1 cellular context compared by ENCODE assay signal in the genomic region with DNA sequence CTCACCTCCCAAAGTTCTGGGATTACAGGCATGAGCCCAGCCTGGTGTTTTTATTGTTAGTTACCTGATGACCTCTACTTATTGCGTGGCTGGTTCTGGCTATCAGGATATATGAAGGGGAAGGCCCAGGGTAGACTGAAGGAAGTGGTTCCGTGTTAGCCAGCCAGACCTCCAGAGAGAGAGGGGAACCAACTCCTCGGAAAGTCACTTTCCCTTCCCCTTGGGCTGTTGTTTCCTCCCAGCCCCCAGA.
TF ChIP-seq lines count a peak whose summit lies in the region.

No MANE protein-coding gene starts in this region.

TF ChIP-seq in HepG2, 621 proteins besides CTCF, POLR2A, EP300 and RAD21:
- TF ChIP-seq ZNF782 (CRISPR knock-in tag; IDR thresholded peaks at IDR 0.05; ENCODE audit: borderline replicate concordance): no peak
- TF ChIP-seq ZNF841 (CRISPR knock-in tag; IDR thresholded peaks at IDR 0.05; ENCODE audit: borderline replicate concordance): no peak
- TF ChIP-seq, protein P1, sequence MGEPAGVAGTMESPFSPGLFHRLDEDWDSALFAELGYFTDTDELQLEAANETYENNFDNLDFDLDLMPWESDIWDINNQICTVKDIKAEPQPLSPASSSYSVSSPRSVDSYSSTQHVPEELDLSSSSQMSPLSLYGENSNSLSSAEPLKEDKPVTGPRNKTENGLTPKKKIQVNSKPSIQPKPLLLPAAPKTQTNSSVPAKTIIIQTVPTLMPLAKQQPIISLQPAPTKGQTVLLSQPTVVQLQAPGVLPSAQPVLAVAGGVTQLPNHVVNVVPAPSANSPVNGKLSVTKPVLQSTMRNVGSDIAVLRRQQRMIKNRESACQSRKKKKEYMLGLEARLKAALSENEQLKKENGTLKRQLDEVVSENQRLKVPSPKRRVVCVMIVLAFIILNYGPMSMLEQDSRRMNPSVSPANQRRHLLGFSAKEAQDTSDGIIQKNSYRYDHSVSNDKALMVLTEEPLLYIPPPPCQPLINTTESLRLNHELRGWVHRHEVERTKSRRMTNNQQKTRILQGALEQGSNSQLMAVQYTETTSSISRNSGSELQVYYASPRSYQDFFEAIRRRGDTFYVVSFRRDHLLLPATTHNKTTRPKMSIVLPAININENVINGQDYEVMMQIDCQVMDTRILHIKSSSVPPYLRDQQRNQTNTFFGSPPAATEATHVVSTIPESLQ (CRISPR knock-in tag; conservative IDR thresholded peaks at IDR 0.05): no peak
- TF ChIP-seq, protein P2, sequence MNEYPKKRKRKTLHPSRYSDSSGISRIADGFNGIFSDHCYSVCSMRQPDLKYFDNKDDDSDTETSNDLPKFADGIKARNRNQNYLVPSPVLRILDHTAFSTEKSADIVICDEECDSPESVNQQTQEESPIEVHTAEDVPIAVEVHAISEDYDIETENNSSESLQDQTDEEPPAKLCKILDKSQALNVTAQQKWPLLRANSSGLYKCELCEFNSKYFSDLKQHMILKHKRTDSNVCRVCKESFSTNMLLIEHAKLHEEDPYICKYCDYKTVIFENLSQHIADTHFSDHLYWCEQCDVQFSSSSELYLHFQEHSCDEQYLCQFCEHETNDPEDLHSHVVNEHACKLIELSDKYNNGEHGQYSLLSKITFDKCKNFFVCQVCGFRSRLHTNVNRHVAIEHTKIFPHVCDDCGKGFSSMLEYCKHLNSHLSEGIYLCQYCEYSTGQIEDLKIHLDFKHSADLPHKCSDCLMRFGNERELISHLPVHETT (CRISPR knock-in tag; conservative IDR thresholded peaks at IDR 0.05): no peak
- TF ChIP-seq ZBTB42 (CRISPR knock-in tag; IDR thresholded peaks at IDR 0.05): no peak
- TF ChIP-seq MTF2 (CRISPR knock-in tag; IDR thresholded peaks at IDR 0.05; ENCODE audit: borderline replicate concordance): no peak
- no peak for TF ChIP-seq KDM5A (IDR thresholded peaks at IDR 0.05; ENCODE audit: borderline replicate concordance, low read length)
- TF ChIP-seq, protein P3, sequence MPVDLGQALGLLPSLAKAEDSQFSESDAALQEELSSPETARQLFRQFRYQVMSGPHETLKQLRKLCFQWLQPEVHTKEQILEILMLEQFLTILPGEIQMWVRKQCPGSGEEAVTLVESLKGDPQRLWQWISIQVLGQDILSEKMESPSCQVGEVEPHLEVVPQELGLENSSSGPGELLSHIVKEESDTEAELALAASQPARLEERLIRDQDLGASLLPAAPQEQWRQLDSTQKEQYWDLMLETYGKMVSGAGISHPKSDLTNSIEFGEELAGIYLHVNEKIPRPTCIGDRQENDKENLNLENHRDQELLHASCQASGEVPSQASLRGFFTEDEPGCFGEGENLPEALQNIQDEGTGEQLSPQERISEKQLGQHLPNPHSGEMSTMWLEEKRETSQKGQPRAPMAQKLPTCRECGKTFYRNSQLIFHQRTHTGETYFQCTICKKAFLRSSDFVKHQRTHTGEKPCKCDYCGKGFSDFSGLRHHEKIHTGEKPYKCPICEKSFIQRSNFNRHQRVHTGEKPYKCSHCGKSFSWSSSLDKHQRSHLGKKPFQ (CRISPR knock-in tag; IDR thresholded peaks at IDR 0.05; ENCODE audit: insufficient replicate concordance): no peak
- TF ChIP-seq, protein P4, sequence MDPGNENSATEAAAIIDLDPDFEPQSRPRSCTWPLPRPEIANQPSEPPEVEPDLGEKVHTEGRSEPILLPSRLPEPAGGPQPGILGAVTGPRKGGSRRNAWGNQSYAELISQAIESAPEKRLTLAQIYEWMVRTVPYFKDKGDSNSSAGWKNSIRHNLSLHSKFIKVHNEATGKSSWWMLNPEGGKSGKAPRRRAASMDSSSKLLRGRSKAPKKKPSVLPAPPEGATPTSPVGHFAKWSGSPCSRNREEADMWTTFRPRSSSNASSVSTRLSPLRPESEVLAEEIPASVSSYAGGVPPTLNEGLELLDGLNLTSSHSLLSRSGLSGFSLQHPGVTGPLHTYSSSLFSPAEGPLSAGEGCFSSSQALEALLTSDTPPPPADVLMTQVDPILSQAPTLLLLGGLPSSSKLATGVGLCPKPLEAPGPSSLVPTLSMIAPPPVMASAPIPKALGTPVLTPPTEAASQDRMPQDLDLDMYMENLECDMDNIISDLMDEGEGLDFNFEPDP (CRISPR knock-in tag; conservative IDR thresholded peaks at IDR 0.05): no peak
- TF ChIP-seq, protein P5, sequence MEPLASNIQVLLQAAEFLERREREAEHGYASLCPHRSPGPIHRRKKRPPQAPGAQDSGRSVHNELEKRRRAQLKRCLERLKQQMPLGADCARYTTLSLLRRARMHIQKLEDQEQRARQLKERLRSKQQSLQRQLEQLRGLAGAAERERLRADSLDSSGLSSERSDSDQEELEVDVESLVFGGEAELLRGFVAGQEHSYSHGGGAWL (CRISPR knock-in tag; IDR thresholded peaks at IDR 0.05): no peak
